3 cellular contexts compared by ENCODE assay signal in the genomic region with DNA sequence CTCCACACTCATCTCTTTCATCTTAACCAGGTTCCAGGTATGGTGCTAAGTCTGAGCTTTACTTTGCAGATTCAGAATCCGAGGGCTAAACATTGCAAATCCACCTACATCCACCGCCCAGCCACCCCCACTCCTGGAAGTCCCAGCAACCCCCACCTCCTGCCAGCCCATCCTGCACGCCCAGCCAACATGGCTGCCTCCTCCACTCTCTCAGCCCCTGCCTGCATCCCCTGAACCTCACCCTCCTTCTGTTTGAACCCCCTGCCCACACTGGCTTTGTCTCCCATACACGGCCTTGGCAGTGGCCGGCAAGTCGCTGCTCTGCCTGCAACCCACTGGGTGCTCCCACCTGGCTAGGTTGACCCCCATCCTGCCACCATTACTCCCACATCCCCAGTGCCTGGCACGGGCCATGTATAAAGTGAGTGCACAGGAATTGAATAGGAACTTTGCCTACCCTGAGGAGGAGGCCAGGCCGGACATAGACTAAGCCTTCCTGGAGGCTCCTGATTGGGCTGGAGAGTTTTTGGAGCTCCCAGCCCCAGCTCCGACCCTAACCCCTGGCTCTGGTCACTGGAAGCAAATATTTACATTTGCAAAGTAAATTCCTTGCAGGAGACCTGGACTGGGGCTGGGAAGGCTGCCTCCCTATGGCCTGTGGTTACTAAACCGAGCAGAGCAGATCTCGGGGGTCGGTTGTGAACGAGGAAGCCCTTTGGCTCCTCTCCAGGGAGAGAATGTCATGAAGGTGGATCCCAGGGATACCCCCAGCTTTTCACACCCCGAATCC.
A peak's percentile ranks its signal among the peaks of the same experiment; 100 is the strongest.
TF ChIP-seq lines count a peak whose summit lies in the region.

No MANE protein-coding gene starts in this region.

TF ChIP-seq in SK-N-SH, 30 proteins besides CTCF, POLR2A, EP300 and RAD21:
- TF ChIP-seq NFIC (IDR thresholded peaks at IDR 0.05; ENCODE audit: borderline replicate concordance) (no peak), ELF1 (IDR thresholded peaks at IDR 0.05) (no peak), MXI1 (IDR thresholded peaks at IDR 0.05; ENCODE audit: low read depth, low read length) (no peak), SIN3A (IDR thresholded peaks at IDR 0.05; ENCODE audit: borderline replicate concordance, low read depth, low read length) (no peak), TEAD4 (IDR thresholded peaks at IDR 0.05; ENCODE audit: borderline replicate concordance, insufficient read depth) (no peak), RXRA (IDR thresholded peaks at IDR 0.05; ENCODE audit: borderline replicate concordance, low read depth) (no peak), RCOR1 (IDR thresholded peaks at IDR 0.05; ENCODE audit: low read length) (no peak), RFX5 (IDR thresholded peaks at IDR 0.05; ENCODE audit: low read length) (no peak), ZBTB33 (IDR thresholded peaks at IDR 0.05; ENCODE audit: borderline replicate concordance, low read depth) (no peak), GATA2 (CRISPR knock-in tag; IDR thresholded peaks at IDR 0.05) (no peak), FOXM1 (IDR thresholded peaks at IDR 0.05; ENCODE audit: low read depth) (no peak), FOSL2 (IDR thresholded peaks at IDR 0.05; ENCODE audit: borderline replicate concordance, low read depth) (no peak), USF2 (IDR thresholded peaks at IDR 0.05; ENCODE audit: borderline replicate concordance, low read depth, low read length) (no peak), EZH2phosphoT487 (IDR thresholded peaks at IDR 0.05; ENCODE audit: borderline replicate concordance, low read depth) (no peak), MEF2A (IDR thresholded peaks at IDR 0.05; ENCODE audit: borderline replicate concordance, low read depth) (no peak), FOXJ3 (CRISPR knock-in tag; IDR thresholded peaks at IDR 0.05) (no peak)
- TF ChIP-seq, protein P1, sequence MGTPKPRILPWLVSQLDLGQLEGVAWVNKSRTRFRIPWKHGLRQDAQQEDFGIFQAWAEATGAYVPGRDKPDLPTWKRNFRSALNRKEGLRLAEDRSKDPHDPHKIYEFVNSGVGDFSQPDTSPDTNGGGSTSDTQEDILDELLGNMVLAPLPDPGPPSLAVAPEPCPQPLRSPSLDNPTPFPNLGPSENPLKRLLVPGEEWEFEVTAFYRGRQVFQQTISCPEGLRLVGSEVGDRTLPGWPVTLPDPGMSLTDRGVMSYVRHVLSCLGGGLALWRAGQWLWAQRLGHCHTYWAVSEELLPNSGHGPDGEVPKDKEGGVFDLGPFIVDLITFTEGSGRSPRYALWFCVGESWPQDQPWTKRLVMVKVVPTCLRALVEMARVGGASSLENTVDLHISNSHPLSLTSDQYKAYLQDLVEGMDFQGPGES (IDR thresholded peaks at IDR 0.05; ENCODE audit: low read depth, low read length), result no peak
- TF ChIP-seq, protein P2, sequence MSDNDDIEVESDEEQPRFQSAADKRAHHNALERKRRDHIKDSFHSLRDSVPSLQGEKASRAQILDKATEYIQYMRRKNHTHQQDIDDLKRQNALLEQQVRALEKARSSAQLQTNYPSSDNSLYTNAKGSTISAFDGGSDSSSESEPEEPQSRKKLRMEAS (IDR thresholded peaks at IDR 0.05; ENCODE audit: low read depth), result no peak

TF ChIP-seq in SK-N-SH treated with all-trans-retinoic acid at 6 μM for 48 hours, 23 proteins besides CTCF, POLR2A, EP300 and RAD21 (continues in another document):
- TF ChIP-seq SNAI2 (CRISPR knock-in tag; IDR thresholded peaks at IDR 0.05), result no peak
- no peak for TF ChIP-seq TSHZ2 (CRISPR knock-in tag; IDR thresholded peaks at IDR 0.05)
- TF ChIP-seq CREB5 (CRISPR knock-in tag; IDR thresholded peaks at IDR 0.05; ENCODE audit: low read depth), result no peak
- TF ChIP-seq, protein P3, sequence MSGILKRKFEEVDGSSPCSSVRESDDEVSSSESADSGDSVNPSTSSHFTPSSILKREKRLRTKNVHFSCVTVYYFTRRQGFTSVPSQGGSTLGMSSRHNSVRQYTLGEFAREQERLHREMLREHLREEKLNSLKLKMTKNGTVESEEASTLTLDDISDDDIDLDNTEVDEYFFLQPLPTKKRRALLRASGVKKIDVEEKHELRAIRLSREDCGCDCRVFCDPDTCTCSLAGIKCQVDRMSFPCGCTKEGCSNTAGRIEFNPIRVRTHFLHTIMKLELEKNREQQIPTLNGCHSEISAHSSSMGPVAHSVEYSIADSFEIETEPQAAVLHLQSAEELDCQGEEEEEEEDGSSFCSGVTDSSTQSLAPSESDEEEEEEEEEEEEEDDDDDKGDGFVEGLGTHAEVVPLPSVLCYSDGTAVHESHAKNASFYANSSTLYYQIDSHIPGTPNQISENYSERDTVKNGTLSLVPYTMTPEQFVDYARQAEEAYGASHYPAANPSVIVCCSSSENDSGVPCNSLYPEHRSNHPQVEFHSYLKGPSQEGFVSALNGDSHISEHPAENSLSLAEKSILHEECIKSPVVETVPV (CRISPR knock-in tag; IDR thresholded peaks at IDR 0.05), result no peak
- TF ChIP-seq BACH2 (CRISPR knock-in tag; IDR thresholded peaks at IDR 0.05; ENCODE audit: borderline replicate concordance), result no peak
- no peak for TF ChIP-seq ZFP3 (CRISPR knock-in tag; IDR thresholded peaks at IDR 0.05)
- TF ChIP-seq TCF4 (CRISPR knock-in tag; IDR thresholded peaks at IDR 0.05; ENCODE audit: borderline replicate concordance), result no peak
- TF ChIP-seq, protein P4, sequence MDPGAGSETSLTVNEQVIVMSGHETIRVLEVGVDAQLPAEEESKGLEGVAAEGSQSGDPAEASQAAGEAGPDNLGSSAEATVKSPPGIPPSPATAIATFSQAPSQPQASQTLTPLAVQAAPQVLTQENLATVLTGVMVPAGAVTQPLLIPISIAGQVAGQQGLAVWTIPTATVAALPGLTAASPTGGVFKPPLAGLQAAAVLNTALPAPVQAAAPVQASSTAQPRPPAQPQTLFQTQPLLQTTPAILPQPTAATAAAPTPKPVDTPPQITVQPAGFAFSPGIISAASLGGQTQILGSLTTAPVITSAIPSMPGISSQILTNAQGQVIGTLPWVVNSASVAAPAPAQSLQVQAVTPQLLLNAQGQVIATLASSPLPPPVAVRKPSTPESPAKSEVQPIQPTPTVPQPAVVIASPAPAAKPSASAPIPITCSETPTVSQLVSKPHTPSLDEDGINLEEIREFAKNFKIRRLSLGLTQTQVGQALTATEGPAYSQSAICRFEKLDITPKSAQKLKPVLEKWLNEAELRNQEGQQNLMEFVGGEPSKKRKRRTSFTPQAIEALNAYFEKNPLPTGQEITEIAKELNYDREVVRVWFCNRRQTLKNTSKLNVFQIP (CRISPR knock-in tag; IDR thresholded peaks at IDR 0.05; ENCODE audit: borderline replicate concordance, low read depth), result no peak
- no peak for TF ChIP-seq ESRRG (CRISPR knock-in tag; IDR thresholded peaks at IDR 0.05)
- no peak for TF ChIP-seq ZFP30 (CRISPR knock-in tag; IDR thresholded peaks at IDR 0.05)

TF ChIP-seq in K562, 482 proteins besides CTCF, POLR2A, EP300 and RAD21:
- no peak for TF ChIP-seq STAT5B (CRISPR knock-in tag; IDR thresholded peaks at IDR 0.05)
- TF ChIP-seq POLR2G (IDR thresholded peaks at IDR 0.05; ENCODE audit: low read depth, low read length), result 0 out of 2 replicates have a peak, but pooled peaks have one; percentile 36
